ENCODE assay signal across 8 cellular contexts in the genomic region with DNA sequence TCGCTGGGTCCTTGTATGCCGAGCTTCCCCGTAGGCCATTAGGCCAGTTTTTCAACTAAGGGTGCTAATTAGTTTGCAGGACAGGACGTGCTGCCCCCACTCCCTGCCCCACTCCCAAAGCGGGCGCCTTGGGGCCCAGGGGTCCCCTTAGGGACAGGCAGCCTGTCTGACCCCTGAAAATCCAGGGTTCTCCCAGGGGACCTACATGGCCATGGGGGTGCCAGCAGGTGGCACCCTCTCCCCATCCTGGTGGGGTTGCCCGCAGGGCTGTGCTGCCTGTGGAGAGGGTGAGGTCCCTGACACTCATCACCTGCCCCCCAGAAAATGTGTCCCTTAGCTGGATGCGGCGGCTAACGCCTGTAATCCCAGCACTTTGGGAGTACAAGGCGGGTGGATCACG.
DNase-seq lines count a peak whose midpoint lies in the region; ATAC-seq and TF ChIP-seq lines count a peak whose summit lies in the region.

No MANE protein-coding gene starts in this region.

- ATAC-seq in HG02610 (IDR thresholded peaks at IDR 0.05; ENCODE audit: unreplicated experiment) (no peak), GM18498 (IDR thresholded peaks at IDR 0.05; ENCODE audit: unreplicated experiment) (no peak)

- no peak overlapping the region for H3K4me2 ChIP-seq in OCI-LY3 (ENCODE audit: low read length)

- no peak overlapping the region for H2AFZ ChIP-seq in OCI-LY3 (ENCODE audit: low read depth, low read length)

- no peak overlapping the region for H3K27ac ChIP-seq in OCI-LY3 (ENCODE audit: low read length)

- no peaks in the 10 kb centered on the region for H4K20me1 ChIP-seq in OCI-LY3 (ENCODE audit: insufficient read depth, low read length)

- DNase-seq in NCI-H748 (lab: John Stamatoyannopoulos, UW; ENCODE audit: unreplicated experiment) (peak; percentile 44), NCI-H748 treated with DMSO at 0.1 percent for 48 hours (lab: John Stamatoyannopoulos, UW) (no peak), adipocyte (ENCODE audit: low read depth) (peak; percentile 76), hippocampal formation (lab: John Stamatoyannopoulos, UW) (peak; percentile 14 to 23)
- peak in 2 of 3 donors; percentile 13 to 27 for DNase-seq in stimulated activated CD4-positive, alpha-beta T cell treated with anti-CD3 and anti-CD28 coated beads, TNF-alpha, amount 100 ng/mL, for 1 hour (ENCODE audit: low read depth in 3 of 3, low spot score in 1 of 3)

- no peak overlapping the region for H3K4me3 ChIP-seq in OCI-LY3 (ENCODE audit: low read length)
- H3K4me3 ChIP-seq in adipocyte (ENCODE audit: low read length), result no peak overlapping the region

- H3K4me1 ChIP-seq in OCI-LY3 (ENCODE audit: low read length) (peaks cover 4% of the 10 kb centered on the region), adipocyte (ENCODE audit: control insufficient read depth, insufficient read depth, low read length) (no peaks in the 10 kb centered on the region)

- H3K9ac ChIP-seq in OCI-LY3 (ENCODE audit: low read length), result no peak overlapping the region
- H3K9ac ChIP-seq in adipocyte (ENCODE audit: low read length), result no peak overlapping the region

- no peaks in the 10 kb centered on the region for H3K79me2 ChIP-seq in OCI-LY3 (ENCODE audit: low read length)

- H3K9me3 ChIP-seq in OCI-LY3 (ENCODE audit: insufficient read depth, low read length) (peaks cover 13% of the 10 kb centered on the region), adipocyte (ENCODE audit: control insufficient read depth, low read length) (peaks cover 14% of the 10 kb centered on the region)

- peaks cover 7% of the 10 kb centered on the region for H3K27me3 ChIP-seq in OCI-LY3 (ENCODE audit: low read depth, low read length)
- H3K27me3 ChIP-seq in adipocyte (replicated peaks; ENCODE audit: control insufficient read depth, insufficient read depth, low read length), result peaks cover 34% of the 10 kb centered on the region

- TF ChIP-seq CTCF in OCI-LY3 (IDR thresholded peaks at IDR 0.05; ENCODE audit: low read depth, low read length), result peak; percentile 65

- H3K36me3 ChIP-seq in OCI-LY3 (replicated peaks; ENCODE audit: low read depth, low read length) (no peaks in the 10 kb centered on the region), adipocyte (ENCODE audit: control insufficient read depth, insufficient read depth, low read length, severe bottlenecking) (no peaks in the 10 kb centered on the region)
